9 cellular contexts compared by ENCODE assay signal in the genomic region with DNA sequence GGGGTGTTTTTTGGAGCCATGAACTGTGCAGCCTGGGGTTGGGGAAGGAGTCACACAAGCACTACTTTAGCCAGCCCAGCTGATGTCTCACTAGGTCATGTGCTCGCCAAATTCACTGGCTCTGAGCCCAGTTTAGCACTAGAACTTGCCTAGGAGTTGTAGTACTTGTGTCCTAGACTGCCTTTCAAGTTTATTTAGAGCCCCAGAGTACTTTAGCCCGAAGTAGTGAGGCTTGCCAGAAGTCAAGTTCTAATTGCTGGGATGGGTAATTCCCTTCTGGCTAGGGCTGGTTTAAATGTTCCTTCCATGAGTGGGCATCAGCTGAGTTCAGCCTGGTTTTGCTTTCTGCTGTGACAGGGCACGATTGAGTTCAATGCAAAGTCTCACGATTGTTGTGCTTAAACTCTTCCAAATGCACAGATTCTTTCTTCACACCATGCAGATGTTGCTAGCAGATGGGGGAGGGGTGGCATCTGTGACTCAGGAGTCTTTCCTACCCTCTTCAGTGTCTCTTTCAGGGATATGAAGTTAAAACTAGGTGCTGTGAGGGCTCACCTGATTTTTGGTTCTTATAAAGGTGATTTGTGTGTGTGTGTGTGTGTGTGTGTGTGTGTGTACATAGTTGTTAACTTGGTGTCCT.
A peak's percentile ranks its signal among the peaks of the same experiment; 100 is the strongest.
DNase-seq lines count a peak whose midpoint lies in the region; ATAC-seq and TF ChIP-seq lines count a peak whose summit lies in the region.
"Had no signal": no experiment of that assay in that cellular context is flagged by ENCODE, and none has a peak within 500 bp of the region (broad histone marks: within the 10 kb centered on the region; RNA-seq: fewer than 3 reads in every experiment).

No MANE protein-coding gene starts in this region.

- no peaks in the 10 kb centered on the region for H3K36me3 Mint-ChIP-seq in activated naive CD8-positive, alpha-beta T cell treated with anti-CD3 and anti-CD28 coated beads, Interleukin-2, amount 50 U/mL, for 24 hours (ENCODE audit: low read depth)
- H3K36me3 Mint-ChIP-seq in activated T-helper 17 cell treated with anti-CD3 and anti-CD28 coated beads, Interleukin-2, amount 50 U/mL, for 72 hours (ENCODE audit: low read depth): no peaks in the 10 kb centered on the region

- H3K79me2 ChIP-seq in SK-N-SH (ENCODE audit: insufficient read depth): no peaks in the 10 kb centered on the region

- H2AFZ ChIP-seq in SK-N-SH (ENCODE audit: low read depth): 0 out of 2 replicates have a peak overlapping the region, but pooled peaks have one; percentile 8

- H3K27ac ChIP-seq in SK-N-SH (ENCODE audit: low read depth in 2 of 2, low read length in 1 of 2): peak overlapping the region in 1 of 2 experiments; percentile 17; a peak in 1 of 4 replicates
- H3K27ac ChIP-seq in foreskin keratinocyte: no peak overlapping the region

- no peaks in the 10 kb centered on the region for H3K36me3 ChIP-seq in SK-N-SH (replicated peaks in 1 of 2; ENCODE audit: control insufficient read depth in 1 of 2, insufficient read depth in 2 of 2, low read length in 1 of 2)

- CTCF ChIA-PET in SK-N-SH (lab: Yijun Ruan, JAX): interaction anchor here (0.9 to 2.3 kb wide), 2 partner anchors 18 to 393 kb away, joined by 3 to 8 read pairs; no protein-coding TSS in a partner anchor

- POLR2A ChIA-PET in SK-N-SH (lab: Yijun Ruan, JAX): no interaction called here

- DNase-seq in Daoy (ENCODE audit: low read depth): peak; percentile 25
- DNase-seq in SK-N-SH: no peak
- peak; percentile 53 to 84 for DNase-seq in foreskin keratinocyte
- DNase-seq in retinal pigment epithelial cell (ENCODE audit: low read depth): peak; percentile 65
- DNase-seq in activated naive CD8-positive, alpha-beta T cell treated with anti-CD3 and anti-CD28 coated beads, Interleukin-2, amount 50 U/mL, for 24 hours: no peak
- no peak for DNase-seq in middle frontal gyrus (ENCODE audit: extremely low spot score, low spot score)
- DNase-seq: retina had no signal

- H3K4me3 Mint-ChIP-seq in activated naive CD8-positive, alpha-beta T cell treated with anti-CD3 and anti-CD28 coated beads, Interleukin-2, amount 50 U/mL, for 24 hours: no peak overlapping the region
- no peak overlapping the region for H3K4me3 Mint-ChIP-seq in activated T-helper 17 cell treated with anti-CD3 and anti-CD28 coated beads, Interleukin-2, amount 50 U/mL, for 72 hours

- TF ChIP-seq CTCF in SK-N-SH (IDR thresholded peaks at IDR 0.05) (no peak), foreskin keratinocyte (conservative IDR thresholded peaks at IDR 0.05) (no peak), retinal pigment epithelial cell (conservative IDR thresholded peaks at IDR 0.05; ENCODE audit: low read depth, low read length) (no peak)

- TF ChIP-seq RAD21 in SK-N-SH (IDR thresholded peaks at IDR 0.05; ENCODE audit: low read length): no peak

- WGBS in SK-N-SH (ENCODE audit: low lambda C conversion rate): 51% methylated on average over 4 of the region's 4 CpGs

- no peaks in the 10 kb centered on the region for H3K9me3 ChIP-seq in SK-N-SH

- TF ChIP-seq EP300 in SK-N-SH (IDR thresholded peaks at IDR 0.05; ENCODE audit: borderline replicate concordance in 1 of 2, low read depth in 1 of 2, low read length in 1 of 2): no peak

- H3K27me3 Mint-ChIP-seq in activated naive CD8-positive, alpha-beta T cell treated with anti-CD3 and anti-CD28 coated beads, Interleukin-2, amount 50 U/mL, for 24 hours: peaks cover 5% of the 10 kb centered on the region
- H3K27me3 Mint-ChIP-seq in activated T-helper 17 cell treated with anti-CD3 and anti-CD28 coated beads, Interleukin-2, amount 50 U/mL, for 72 hours: peaks cover 3% of the 10 kb centered on the region

- H3K4me3 ChIP-seq in SK-N-SH (ENCODE audit: low read depth in 2 of 2, low read length in 1 of 2) (no peak overlapping the region), retinal pigment epithelial cell (ENCODE audit: low read length) (no peak overlapping the region)

- no peak overlapping the region for H3K27ac Mint-ChIP-seq in activated naive CD8-positive, alpha-beta T cell treated with anti-CD3 and anti-CD28 coated beads, Interleukin-2, amount 50 U/mL, for 24 hours
- no peak overlapping the region for H3K27ac Mint-ChIP-seq in activated T-helper 17 cell treated with anti-CD3 and anti-CD28 coated beads, Interleukin-2, amount 50 U/mL, for 72 hours

- no peaks in the 10 kb centered on the region for H4K20me1 ChIP-seq in SK-N-SH (ENCODE audit: insufficient read depth)

- H3K4me1 Mint-ChIP-seq in activated naive CD8-positive, alpha-beta T cell treated with anti-CD3 and anti-CD28 coated beads, Interleukin-2, amount 50 U/mL, for 24 hours: no peaks in the 10 kb centered on the region
- H3K4me1 Mint-ChIP-seq in activated T-helper 17 cell treated with anti-CD3 and anti-CD28 coated beads, Interleukin-2, amount 50 U/mL, for 72 hours: no peaks in the 10 kb centered on the region

- no peak overlapping the region for H3K9ac ChIP-seq in SK-N-SH

- H3K9me2 ChIP-seq in SK-N-SH: no peaks in the 10 kb centered on the region

- ATAC-seq in foreskin keratinocyte (peak; percentile 84), GM19395 (IDR thresholded peaks at IDR 0.05; ENCODE audit: unreplicated experiment) (no peak)
- ATAC-seq in activated naive CD8-positive, alpha-beta T cell treated with anti-CD3 and anti-CD28 coated beads, Interleukin-2, amount 50 U/mL, for 24 hours: no peak
- ATAC-seq in activated T-helper 17 cell treated with anti-CD3 and anti-CD28 coated beads, Interleukin-2, amount 50 U/mL, for 72 hours (replicated peaks): no peak

- no peaks in the 10 kb centered on the region; a peak in 1 of 4 replicates for H3K4me1 ChIP-seq in SK-N-SH (ENCODE audit: control insufficient read depth in 1 of 2, insufficient read depth in 2 of 2, low read depth in 1 of 2, low read length in 1 of 2)
- peaks cover 10% of the 10 kb centered on the region for H3K4me1 ChIP-seq in foreskin keratinocyte

- peaks cover 7% of the 10 kb centered on the region for H3K9me3 Mint-ChIP-seq in activated naive CD8-positive, alpha-beta T cell treated with anti-CD3 and anti-CD28 coated beads, Interleukin-2, amount 50 U/mL, for 24 hours
- H3K9me3 Mint-ChIP-seq in activated T-helper 17 cell treated with anti-CD3 and anti-CD28 coated beads, Interleukin-2, amount 50 U/mL, for 72 hours: no peaks in the 10 kb centered on the region

- no peaks in the 10 kb centered on the region for H3K27me3 ChIP-seq in SK-N-SH (ENCODE audit: insufficient read depth)
- H3K27me3 ChIP-seq in foreskin keratinocyte: no peaks in the 10 kb centered on the region

- H3K4me2 ChIP-seq in SK-N-SH: no peak overlapping the region

- no peaks in the 10 kb centered on the region for H3F3A ChIP-seq in SK-N-SH (replicated peaks; ENCODE audit: insufficient read depth)

TF ChIP-seq in SK-N-SH, 30 proteins besides CTCF, POLR2A, EP300 and RAD21:
- TF ChIP-seq NRF1 (IDR thresholded peaks at IDR 0.05; ENCODE audit: low read depth, low read length) (no peak), SMC3 (IDR thresholded peaks at IDR 0.05; ENCODE audit: low read depth, low read length) (no peak), POLR2AphosphoS5 (IDR thresholded peaks at IDR 0.05; ENCODE audit: low read depth, low read length) (no peak), MEF2A (IDR thresholded peaks at IDR 0.05; ENCODE audit: borderline replicate concordance, low read depth) (no peak), TEAD4 (IDR thresholded peaks at IDR 0.05; ENCODE audit: borderline replicate concordance, insufficient read depth) (no peak), YY1 (IDR thresholded peaks at IDR 0.05; ENCODE audit: low read depth) (no peak), ELF1 (IDR thresholded peaks at IDR 0.05) (no peak), RXRA (IDR thresholded peaks at IDR 0.05; ENCODE audit: borderline replicate concordance, low read depth) (no peak), NFIC (IDR thresholded peaks at IDR 0.05; ENCODE audit: borderline replicate concordance) (0 out of 2 replicates have a peak, but pooled peaks have one; percentile 29), FOXJ3 (CRISPR knock-in tag; IDR thresholded peaks at IDR 0.05) (no peak)
- TF ChIP-seq, protein P1, sequence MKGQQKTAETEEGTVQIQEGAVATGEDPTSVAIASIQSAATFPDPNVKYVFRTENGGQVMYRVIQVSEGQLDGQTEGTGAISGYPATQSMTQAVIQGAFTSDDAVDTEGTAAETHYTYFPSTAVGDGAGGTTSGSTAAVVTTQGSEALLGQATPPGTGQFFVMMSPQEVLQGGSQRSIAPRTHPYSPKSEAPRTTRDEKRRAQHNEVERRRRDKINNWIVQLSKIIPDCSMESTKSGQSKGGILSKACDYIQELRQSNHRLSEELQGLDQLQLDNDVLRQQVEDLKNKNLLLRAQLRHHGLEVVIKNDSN (IDR thresholded peaks at IDR 0.05; ENCODE audit: borderline replicate concordance, low read depth): peak; percentile 60; the same call in 1 of the 2 replicates
- TF ChIP-seq, protein P2, sequence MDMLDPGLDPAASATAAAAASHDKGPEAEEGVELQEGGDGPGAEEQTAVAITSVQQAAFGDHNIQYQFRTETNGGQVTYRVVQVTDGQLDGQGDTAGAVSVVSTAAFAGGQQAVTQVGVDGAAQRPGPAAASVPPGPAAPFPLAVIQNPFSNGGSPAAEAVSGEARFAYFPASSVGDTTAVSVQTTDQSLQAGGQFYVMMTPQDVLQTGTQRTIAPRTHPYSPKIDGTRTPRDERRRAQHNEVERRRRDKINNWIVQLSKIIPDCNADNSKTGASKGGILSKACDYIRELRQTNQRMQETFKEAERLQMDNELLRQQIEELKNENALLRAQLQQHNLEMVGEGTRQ (IDR thresholded peaks at IDR 0.05; ENCODE audit: borderline replicate concordance, low read depth, low read length): no peak

Comparison
In these comparisons a context has a peak if more than half of its experiments do, and no peak if none do; other contexts are left out.
1. DNase-seq: peak in Daoy (single experiment), foreskin keratinocyte (2 of 2) and retinal pigment epithelial cell (single experiment); none in SK-N-SH (single experiment), activated naive CD8-positive, alpha-beta T cell treated with anti-CD3 and anti-CD28 coated beads, Interleukin-2, amount 50 U/mL, for 24 hours (single experiment) and middle frontal gyrus (single experiment).